ENCODE assay signal across 8 cellular contexts in genomic region chr22:49825944-49826602, GRCh38. TPM values are rescaled to one million over a fixed set of nuclear protein-coding genes. Genes with fewer than 3 reads are reported as not detected.
DNase-seq lines count a peak whose midpoint lies in the region; ATAC-seq and TF ChIP-seq lines count a peak whose summit lies in the region.

No MANE protein-coding gene starts in this region.

- WGBS in adrenal gland, 4 donors: 13 to 25% (median 17%) methylated on average over 12 to 31 of the region's 31 CpGs; no CpG with 5 or more reads in 1 of the 4 donors

- peak overlapping the region; percentile 77 for H3K4me2 ChIP-seq in SU-DHL-6 (ENCODE audit: low read depth, low read length, poor library complexity, severe bottlenecking)

- H3K9me2 ChIP-seq in SU-DHL-6 (replicated peaks; ENCODE audit: insufficient read depth, low read length): no peaks in the 10 kb centered on the region

- TF ChIP-seq POLR2A in adrenal gland (IDR thresholded peaks at IDR 0.05): no peak

- peak overlapping the region; percentile 74 for H3K4me3 ChIP-seq in SU-DHL-6 (ENCODE audit: insufficient read depth, low read length, poor library complexity, severe bottlenecking)
- H3K4me3 ChIP-seq in adrenal gland: peak overlapping the region in 3 of 4 donors; percentile 64 to 77 (median 77)
- peak overlapping the region; percentile 55 to 86 for H3K4me3 ChIP-seq in left lung

- H3K4me1 ChIP-seq in adrenal gland (replicated peaks in 1 of 2): peaks cover 24 to 37% of the 10 kb centered on the region in 2 donors
- peaks cover 18 to 40% of the 10 kb centered on the region in 2 donors for H3K4me1 ChIP-seq in left lung

- H3K36me3 ChIP-seq in SU-DHL-6 (ENCODE audit: low read length) (peaks cover 4% of the 10 kb centered on the region; the same call in 1 of the 2 replicates), adrenal gland (replicated peaks in 1 of 2) (peaks cover 0 to 30% of the 10 kb centered on the region in 2 donors), left lung (peaks cover 0 to 36% of the 10 kb centered on the region in 2 donors)

- no peak for TF ChIP-seq CTCF in SU-DHL-6 (IDR thresholded peaks at IDR 0.05; ENCODE audit: insufficient read depth, low read length, poor library complexity, severe bottlenecking)
- no peak for TF ChIP-seq CTCF in adrenal gland (IDR thresholded peaks at IDR 0.05)
- TF ChIP-seq CTCF in left lung (IDR thresholded peaks at IDR 0.05): no peak

- H3K9ac ChIP-seq in SU-DHL-6 (ENCODE audit: low read length): peak overlapping the region; percentile 77

- H3K27ac ChIP-seq in SU-DHL-6 (ENCODE audit: low read depth, low read length): peak overlapping the region; percentile 49; the same call in 1 of the 2 replicates
- peak overlapping the region in 4 of 5 donors; percentile 81 to 93 (median 88) for H3K27ac ChIP-seq in adrenal gland
- H3K27ac ChIP-seq in left lung: peak overlapping the region; percentile 74 to 81

- intact Hi-C loops in adrenal gland (cut with DNase I) (no loop called here), left lung (cut with DNase I) (no loop called here)

- no peak overlapping the region for H2AFZ ChIP-seq in SU-DHL-6 (ENCODE audit: low read depth, low read length, severe bottlenecking)

- H3F3A ChIP-seq in SU-DHL-6 (ENCODE audit: insufficient read depth): peaks cover 10% of the 10 kb centered on the region

- DNase-seq in EL (peak; percentile 52), adrenal gland (peak in 3 of 7 donors; percentile 38 to 43 (median 41)), left lung (peak in 1 of 2 donors; percentile 82), SK-N-DZ (ENCODE audit: low spot score) (no peak), A172 (ENCODE audit: low spot score) (no peak), iPS-NIHi11 (ENCODE audit: low spot score) (no peak)
- peak; percentile 42 for DNase-seq in stimulated activated CD8-positive, alpha-beta memory T cell treated with anti-CD3 and anti-CD28 coated beads, Interleukin-12 subunit alpha, Interleukin-12 subunit beta, amount 100 ng/mL, for 24 hours (ENCODE audit: extremely low read depth)

- peak; percentile 40 for ATAC-seq in left lung

- no peaks in the 10 kb centered on the region for H3K9me3 ChIP-seq in SU-DHL-6 (ENCODE audit: insufficient read depth, low read length)
- no peaks in the 10 kb centered on the region for H3K9me3 ChIP-seq in adrenal gland (replicated peaks in 1 of 3)
- H3K9me3 ChIP-seq in left lung: no peaks in the 10 kb centered on the region

- H3K27me3 ChIP-seq in SU-DHL-6 (ENCODE audit: low read length): no peaks in the 10 kb centered on the region
- no peaks in the 10 kb centered on the region for H3K27me3 ChIP-seq in adrenal gland
- H3K27me3 ChIP-seq in left lung: no peaks in the 10 kb centered on the region

- H3K79me2 ChIP-seq in SU-DHL-6 (ENCODE audit: insufficient read depth, low read length): peaks cover 55% of the 10 kb centered on the region

- peaks cover 7% of the 10 kb centered on the region; the same call in 1 of the 2 replicates for H4K20me1 ChIP-seq in SU-DHL-6 (ENCODE audit: low read depth, low read length)

RNA-seq across cellular contexts. Expression of gene BRD1, which starts 1.6 kb away (rescaled TPM):
- total RNA-seq in adrenal gland (10 to 100 TPM; 17.8 to 62.4 (median 28.6) TPM), left lung (10 to 100 TPM; 27.4 to 32.4 TPM)
- 10 to 100 TPM in 2 of 3 donors, 1 to 10 TPM in 1; 9.4 to 29.8 (median 26.9) TPM for polyA plus RNA-seq in adrenal gland
- polyA plus RNA-seq in SK-N-DZ (2014; cell fraction: cytosol; rRNA removed): 32.5 and 43.0 TPM in 2 replicates
- polyA plus RNA-seq in SK-N-DZ (2014; cell fraction: nucleus; rRNA removed): 51.0 and 58.3 TPM in 2 replicates
- 8.0 and 11.1 TPM in 2 replicates for total RNA-seq in A172 (2014; rRNA removed; shearing (Covaris generic))

RNA-seq across cellular contexts. Expression of gene ZBED4, which starts 27.6 kb away (rescaled TPM):
- 1 to 10 TPM; 4.1 to 8.6 (median 6.8) TPM for total RNA-seq in adrenal gland
- 1 to 10 TPM; 2.1 to 5.1 (median 3.0) TPM for polyA plus RNA-seq in adrenal gland
- 10 to 100 TPM; 12.8 to 13.8 TPM for total RNA-seq in left lung
- polyA plus RNA-seq in SK-N-DZ (2014; cell fraction: cytosol; rRNA removed): 18.6 and 24.1 TPM in 2 replicates
- 11.3 and 17.6 TPM in 2 replicates for polyA plus RNA-seq in SK-N-DZ (2014; cell fraction: nucleus; rRNA removed)
- total RNA-seq in A172 (2014; rRNA removed; shearing (Covaris generic)): 7.8 and 8.1 TPM in 2 replicates

Comparison
In these comparisons a context has a peak if more than half of its experiments do, and no peak if none do; other contexts are left out.
1. DNase-seq: peak in EL (single experiment) and stimulated activated CD8-positive, alpha-beta memory T cell treated with anti-CD3 and anti-CD28 coated beads, Interleukin-12 subunit alpha, Interleukin-12 subunit beta, amount 100 ng/mL, for 24 hours (single experiment); none in SK-N-DZ (single experiment), A172 (single experiment) and iPS-NIHi11 (single experiment).
2. Peak in every context shown above with its lines, with median percentiles within 50 percentile points of each other: H3K27ac ChIP-seq and H3K4me3 ChIP-seq.